Comparison of ENCODE assay signal across 8 cellular contexts in genomic region chr3:16319307-16319706, GRCh38. TPM values are rescaled to one million over a fixed set of nuclear protein-coding genes. Genes with fewer than 3 reads are reported as not detected.
A peak's percentile ranks its signal among the peaks of the same experiment; 100 is the strongest.
DNase-seq lines count a peak whose midpoint lies in the region; ATAC-seq and TF ChIP-seq lines count a peak whose summit lies in the region.

No MANE protein-coding gene starts in this region.

- ATAC-seq in naive B cell (ENCODE audit: low read depth in 2 of 2) (peak; percentile 39 to 46), GM19455 (IDR thresholded peaks at IDR 0.05; ENCODE audit: unreplicated experiment) (no peak), GM19467 (IDR thresholded peaks at IDR 0.05; ENCODE audit: unreplicated experiment) (no peak)

- TF ChIP-seq CTCF in GM12864 (IDR thresholded peaks at IDR 0.05; ENCODE audit: low read depth, low read length, missing control alignments) (peak; percentile 62), CD14-positive monocyte (IDR thresholded peaks at IDR 0.05) (no peak)

- DNase-seq in GM12864 (ENCODE audit: low read depth) (peak; percentile 21), SHP77 (lab: John Stamatoyannopoulos, UW) (peak; percentile 5 to 25), naive B cell (no peak), CD14-positive monocyte (ENCODE audit: low spot score) (no peak), midbrain (lab: John Stamatoyannopoulos, UW) (no peak)
- DNase-seq in activated naive CD4-positive, alpha-beta T cell (lab: John Stamatoyannopoulos, UW) = peak; percentile 34 to 60 (median 48)

- H3K36me3 Mint-ChIP-seq in naive B cell = peaks cover 26 to 28% of the 10 kb centered on the region in 2 donors
- H3K36me3 Mint-ChIP-seq in CD14-positive monocyte = peaks cover 82% of the 10 kb centered on the region in 2 donors

- no peaks in the 10 kb centered on the region for H3K27me3 Mint-ChIP-seq in naive B cell
- H3K27me3 Mint-ChIP-seq in CD14-positive monocyte (ENCODE audit: low read depth in 3 of 3) = no peaks in the 10 kb centered on the region

- intact Hi-C loops in CD14-positive monocyte (cut with micrococcal nuclease) = no loop called here

- H3K4me1 Mint-ChIP-seq in naive B cell = peaks cover 4 to 11% (median 10%) of the 10 kb centered on the region in 3 donors
- H3K4me1 Mint-ChIP-seq in CD14-positive monocyte = peaks cover 13% of the 10 kb centered on the region

- H3K4me3 ChIP-seq in GM12864 (ENCODE audit: low read depth, low read length) = no peak overlapping the region

- no peaks in the 10 kb centered on the region for H3K9me3 Mint-ChIP-seq in naive B cell
- no peaks in the 10 kb centered on the region for H3K9me3 Mint-ChIP-seq in CD14-positive monocyte

- peak overlapping the region in 4 of 6 donors; percentile 38 to 77 (median 59) for H3K27ac Mint-ChIP-seq in naive B cell
- peak overlapping the region in 3 of 7 donors; percentile 4 to 58 (median 15) for H3K27ac Mint-ChIP-seq in CD14-positive monocyte

- H3K4me3 Mint-ChIP-seq in naive B cell (no peak overlapping the region), CD14-positive monocyte (no peak overlapping the region)

RNA-seq across cellular contexts. Expression of gene OXNAD1, which starts 54.3 kb away (rescaled TPM):
- 10 to 100 TPM in 1 of 6 donors, 1 to 10 TPM in 5; 1.4 to 10.8 (median 6.7) TPM for polyA plus RNA-seq in naive B cell (ENCODE audit: low read depth in 6 of 6)
- polyA plus RNA-seq in CD14-positive monocyte = 1 to 10 TPM; 4.4 to 5.1 TPM

RNA-seq across cellular contexts. Expression of gene DPH3, which starts 54.6 kb away (rescaled TPM):
- polyA plus RNA-seq in naive B cell (ENCODE audit: low read depth in 6 of 6) (10 to 100 TPM; 17.2 to 26.4 (median 21.3) TPM), CD14-positive monocyte (10 to 100 TPM; 33.7 to 42.0 TPM)

Comparison
In these comparisons a context has a peak if more than half of its experiments do, and no peak if none do; other contexts are left out.
1. DNase-seq: peak in GM12864 (single experiment), SHP77 (2 of 2) and activated naive CD4-positive, alpha-beta T cell (4 of 4); none in naive B cell (single experiment), CD14-positive monocyte (single experiment) and midbrain (single experiment).
2. ATAC-seq: peak in naive B cell (2 of 2); none in GM19455 (single experiment) and GM19467 (single experiment).